ENCODE assay signal across 8 cellular contexts in the genomic region with DNA sequence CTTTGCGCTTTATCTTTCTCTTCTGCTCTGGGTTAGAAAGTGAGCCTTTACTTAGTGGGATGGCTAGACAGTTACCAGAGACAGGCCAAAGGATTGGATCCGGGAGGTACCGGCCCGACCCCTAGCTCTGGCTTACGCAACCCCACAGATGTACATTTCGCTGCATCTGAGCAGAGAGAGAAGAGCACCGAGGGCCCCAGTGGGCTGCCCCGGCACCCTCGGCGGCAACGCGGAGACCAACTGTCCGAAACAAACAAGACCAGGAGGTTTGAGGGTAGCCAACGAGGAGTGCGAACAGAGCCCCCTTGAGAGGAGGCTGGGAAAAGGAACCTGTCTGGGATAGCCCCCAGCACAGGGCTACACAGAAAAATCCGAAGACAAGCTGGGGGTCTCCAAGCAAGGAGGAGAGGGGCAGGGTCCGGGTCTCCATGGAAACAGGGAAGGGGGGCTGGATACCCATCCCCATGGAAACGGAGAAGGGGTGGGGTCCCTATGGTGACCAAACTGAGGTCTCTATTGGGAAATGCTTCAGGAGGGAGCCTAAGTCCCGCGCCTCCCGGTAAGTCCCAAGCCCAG. TPM values are rescaled to one million over a fixed set of nuclear protein-coding genes. Genes with fewer than 3 reads are reported as not detected.
A peak's percentile ranks its signal among the peaks of the same experiment; 100 is the strongest.
DNase-seq lines count a peak whose midpoint lies in the region; ATAC-seq and TF ChIP-seq lines count a peak whose summit lies in the region.

No MANE protein-coding gene starts in this region.

- H3K27ac ChIP-seq in SU-DHL-6 (ENCODE audit: low read depth, low read length) (0 out of 2 replicates have a peak overlapping the region, but pooled peaks have one; percentile 10), esophagus muscularis mucosa (replicated peaks in 1 of 4) (peak overlapping the region; percentile 88 to 95 (median 93))

- H3K4me3 Mint-ChIP-seq in neural crest cell, result peak overlapping the region; percentile 96

- H4K20me1 ChIP-seq in SU-DHL-6 (ENCODE audit: low read depth, low read length), result no peaks in the 10 kb centered on the region; the same call in 1 of the 2 replicates

- H3K4me2 ChIP-seq in SU-DHL-6 (ENCODE audit: low read depth, low read length, poor library complexity, severe bottlenecking), result peak overlapping the region; percentile 81

- no peak for TF ChIP-seq POLR2A in esophagus muscularis mucosa (IDR thresholded peaks at IDR 0.05; ENCODE audit: low read depth)

- no peaks in the 10 kb centered on the region for H3K9me2 ChIP-seq in SU-DHL-6 (replicated peaks; ENCODE audit: insufficient read depth, low read length)

- peak overlapping the region; percentile 96 for H3K27ac Mint-ChIP-seq in neural crest cell (ENCODE audit: unreplicated experiment)

- H3K36me3 Mint-ChIP-seq in neural crest cell (ENCODE audit: low read depth), result peaks cover 2% of the 10 kb centered on the region

- H3K4me3 ChIP-seq in SU-DHL-6 (ENCODE audit: insufficient read depth, low read length, poor library complexity, severe bottlenecking), result peak overlapping the region; percentile 91
- peak overlapping the region; percentile 89 to 97 (median 95) for H3K4me3 ChIP-seq in esophagus muscularis mucosa

- TF ChIP-seq CTCF in SU-DHL-6 (IDR thresholded peaks at IDR 0.05; ENCODE audit: insufficient read depth, low read length, poor library complexity, severe bottlenecking) (no peak), esophagus muscularis mucosa (IDR thresholded peaks at IDR 0.05) (no peak), neural crest cell (conservative IDR thresholded peaks at IDR 0.05) (no peak)

- no peaks in the 10 kb centered on the region for H3K27me3 ChIP-seq in SU-DHL-6 (ENCODE audit: low read length)
- H3K27me3 ChIP-seq in esophagus muscularis mucosa, result no peaks in the 10 kb centered on the region

- ATAC-seq in HG02943 (IDR thresholded peaks at IDR 0.05; ENCODE audit: low read depth, unreplicated experiment) (peak; percentile 24), GM21717 (IDR thresholded peaks at IDR 0.05; ENCODE audit: unreplicated experiment) (no peak)

- H3K9ac ChIP-seq in SU-DHL-6 (ENCODE audit: low read length), result peak overlapping the region; percentile 84

- H3K4me1 Mint-ChIP-seq in neural crest cell, result peaks cover 17% of the 10 kb centered on the region

- H3F3A ChIP-seq in SU-DHL-6 (ENCODE audit: insufficient read depth), result 0 out of 2 replicates have a peak, but pooled peaks cover 17% of the 10 kb centered on the region

- no peaks in the 10 kb centered on the region for H3K9me3 Mint-ChIP-seq in neural crest cell

- peaks cover 44% of the 10 kb centered on the region for H3K79me2 ChIP-seq in SU-DHL-6 (ENCODE audit: insufficient read depth, low read length)

- H3K36me3 ChIP-seq in SU-DHL-6 (ENCODE audit: low read length), result 0 out of 2 replicates have a peak, but pooled peaks cover 5% of the 10 kb centered on the region
- H3K36me3 ChIP-seq in esophagus muscularis mucosa, result peaks cover 21 to 66% (median 56%) of the 10 kb centered on the region in 4 donors

- no peak for TF ChIP-seq EP300 in esophagus muscularis mucosa (IDR thresholded peaks at IDR 0.05)

- H2AFZ ChIP-seq in SU-DHL-6 (ENCODE audit: low read depth, low read length, severe bottlenecking), result no peak overlapping the region

- intact Hi-C loops in esophagus muscularis mucosa (cut with DNase I), result loop anchor here (5.0 kb wide), 1 partner anchor 167 kb away; a partner anchor contains a TSS

- WGBS in esophagus muscularis mucosa, result 2% methylated on average over 19 of the region's 21 CpGs

- H3K9me3 ChIP-seq in SU-DHL-6 (ENCODE audit: insufficient read depth, low read length) (no peaks in the 10 kb centered on the region), esophagus muscularis mucosa (no peaks in the 10 kb centered on the region)

- H3K27me3 Mint-ChIP-seq in neural crest cell (ENCODE audit: low read depth), result no peaks in the 10 kb centered on the region

- peaks cover 44 to 61% (median 53%) of the 10 kb centered on the region in 4 donors for H3K4me1 ChIP-seq in esophagus muscularis mucosa

- DNase-seq in NOMO-1 treated with DMSO at 0.1 percent for 48 hours (lab: John Stamatoyannopoulos, UW; ENCODE audit: unreplicated experiment) (peak; percentile 10), NOMO-1 treated with dmso at 0.1 percent for 144 hours (lab: John Stamatoyannopoulos, UW; ENCODE audit: unreplicated experiment) (no peak), esophagus muscularis mucosa (ENCODE audit: extremely low spot score) (no peak), neural crest cell (ENCODE audit: low read depth, low spot score) (no peak), middle frontal gyrus (ENCODE audit: extremely low spot score, low spot score) (no peak)

RNA-seq across cellular contexts. Expression of a gene that starts 0.4 kb away (rescaled TPM):
- total RNA-seq in esophagus muscularis mucosa, result 1 to 10 TPM; 4.0 to 7.4 (median 6.7) TPM
- 15.7 and 19.9 TPM in 2 replicates for total RNA-seq in neural crest cell

RNA-seq across cellular contexts. Expression of a gene that starts 51.0 kb away (rescaled TPM):
- 10 to 100 TPM; 10.8 to 19.1 (median 14.3) TPM for total RNA-seq in esophagus muscularis mucosa
- 17.0 and 17.6 TPM in 2 replicates for total RNA-seq in neural crest cell

RNA-seq across cellular contexts. Expression of a gene that starts 51.4 kb away (rescaled TPM):
- total RNA-seq in esophagus muscularis mucosa (100 to 1,000 TPM in 1 of 4 donors, 10 to 100 TPM in 3; 69.9 to 103 (median 94.3) TPM), neural crest cell (37.3 and 40.0 TPM in 2 replicates)
